ENCODE assay signal across 23 cellular contexts in the genomic region with DNA sequence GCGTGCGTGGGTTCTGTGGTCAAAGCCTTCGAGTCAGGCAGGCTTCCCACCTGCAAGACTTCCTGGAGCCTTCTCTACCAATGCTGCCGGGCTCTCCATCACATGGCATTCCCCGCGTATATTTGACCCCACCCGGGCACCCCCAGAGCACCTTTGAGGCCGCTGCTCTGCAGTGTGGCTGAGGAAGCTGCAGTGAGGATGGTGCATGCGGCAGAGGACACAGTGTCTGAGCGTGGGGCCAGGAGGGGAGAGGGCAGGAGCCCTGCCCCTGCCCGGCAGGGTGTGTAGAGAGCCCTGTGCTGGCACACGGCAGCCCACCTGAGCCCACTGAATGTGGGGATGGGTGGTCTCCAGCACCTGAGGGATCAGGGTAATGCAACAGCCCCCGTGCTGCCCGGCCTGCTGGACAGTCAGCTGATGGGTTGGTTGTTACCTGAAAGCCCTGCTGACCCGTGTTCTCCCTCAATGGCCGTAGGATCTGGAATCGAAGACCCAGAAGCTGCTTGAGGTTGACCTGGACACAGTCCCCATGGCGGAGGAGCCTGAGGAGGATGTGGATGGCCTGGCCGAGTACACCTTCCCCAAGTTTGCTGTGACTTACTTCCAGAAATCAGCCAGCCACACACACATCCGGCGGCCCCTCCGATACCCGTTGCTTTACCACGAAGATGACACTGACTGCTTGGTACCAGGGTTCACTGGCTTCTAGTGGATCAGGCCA. TPM values are rescaled to one million over a fixed set of nuclear protein-coding genes. Genes with fewer than 3 reads are reported as not detected.
DNase-seq lines count a peak whose midpoint lies in the region; ATAC-seq and TF ChIP-seq lines count a peak whose summit lies in the region.
"Had no signal": no experiment of that assay in that cellular context is flagged by ENCODE, and none has a peak within 500 bp of the region (broad histone marks: within the 10 kb centered on the region; RNA-seq: fewer than 3 reads in every experiment).

No MANE protein-coding gene starts in this region.

- H3K9me3 Mint-ChIP-seq in activated naive CD8-positive, alpha-beta T cell treated with anti-CD3 and anti-CD28 coated beads, Interleukin-2, amount 10 ng/mL, durations not matched to agents 7 days and 5 days: peaks cover 10% of the 10 kb centered on the region
- H3K9me3 Mint-ChIP-seq in activated naive CD8-positive, alpha-beta T cell treated with anti-CD3 and anti-CD28 coated beads, Interleukin-2, amount 50 U/mL, for 24 hours: peaks cover 11% of the 10 kb centered on the region
- peaks cover 5% of the 10 kb centered on the region for H3K9me3 Mint-ChIP-seq in activated CD8-positive, alpha-beta T cell treated with anti-CD3 and anti-CD28 coated beads for 36 hours
- peaks cover 0 to 32% (median 9%) of the 10 kb centered on the region in 11 donors for H3K9me3 Mint-ChIP-seq in naive thymus-derived CD4-positive, alpha-beta T cell

- no peak for DNase-seq in activated naive CD8-positive, alpha-beta T cell treated with anti-CD3 and anti-CD28 coated beads, Interleukin-2, amount 10 ng/mL, durations not matched to agents 7 days and 5 days
- DNase-seq in activated naive CD8-positive, alpha-beta T cell treated with anti-CD3 and anti-CD28 coated beads, Interleukin-2, amount 50 U/mL, for 24 hours: no peak
- DNase-seq in activated CD8-positive, alpha-beta T cell treated with anti-CD3 and anti-CD28 coated beads for 36 hours: no peak
- DNase-seq in naive thymus-derived CD4-positive, alpha-beta T cell: no peak
- peak; percentile 16 to 50 for DNase-seq in upper lobe of left lung
- no peak for DNase-seq in NCI-H1694 (lab: John Stamatoyannopoulos, UW)
- DNase-seq in T1000 (lab: John Stamatoyannopoulos, UW): no peak
- DNase-seq in stimulated activated CD4-positive, alpha-beta T cell treated with anti-CD3 and anti-CD28 coated beads, Interleukin-1b, Interleukin-23, amount 100 ng/mL, for 48 hours: no peak
- DNase-seq: activated CD4-positive, alpha-beta T cell treated with anti-CD3 and anti-CD28 coated beads, Interleukin-2, amount 50 U/mL, for 1 hour; activated naive CD8-positive, alpha-beta T cell treated with anti-CD3 and anti-CD28 coated beads for 36 hours; activated T-cell treated with anti-CD3 and anti-CD28 coated beads, Interleukin-2, amount 50 U/mL, for 4 hours; GDM1; HFFc6; KG1; left cardiac atrium; midbrain; NCI-H1694 treated with DMSO at 0.1 percent for 48 hours; NCI-H774; stimulated activated CD4-positive, alpha-beta T cell treated with anti-CD3 and anti-CD28 coated beads, Interleukin-12 subunit alpha, Interleukin-12 subunit beta, amount 100 ng/mL, for 4 hours; T-helper 1 cell had no signal

- H3K4me3 Mint-ChIP-seq in activated naive CD8-positive, alpha-beta T cell treated with anti-CD3 and anti-CD28 coated beads, Interleukin-2, amount 10 ng/mL, durations not matched to agents 7 days and 5 days: no peak overlapping the region
- H3K4me3 Mint-ChIP-seq in activated naive CD8-positive, alpha-beta T cell treated with anti-CD3 and anti-CD28 coated beads, Interleukin-2, amount 50 U/mL, for 24 hours: no peak overlapping the region
- no peak overlapping the region for H3K4me3 Mint-ChIP-seq in activated CD8-positive, alpha-beta T cell treated with anti-CD3 and anti-CD28 coated beads for 36 hours
- H3K4me3 Mint-ChIP-seq in naive thymus-derived CD4-positive, alpha-beta T cell: no peak overlapping the region
- H3K4me3 Mint-ChIP-seq: activated naive CD8-positive, alpha-beta T cell treated with anti-CD3 and anti-CD28 coated beads for 36 hours; activated T-cell treated with anti-CD3 and anti-CD28 coated beads, Interleukin-2, amount 50 U/mL, for 4 hours; HFFc6 had no signal

- H3K27me3 Mint-ChIP-seq in activated naive CD8-positive, alpha-beta T cell treated with anti-CD3 and anti-CD28 coated beads, Interleukin-2, amount 10 ng/mL, durations not matched to agents 7 days and 5 days: peaks cover 9% of the 10 kb centered on the region
- no peaks in the 10 kb centered on the region for H3K27me3 Mint-ChIP-seq in activated naive CD8-positive, alpha-beta T cell treated with anti-CD3 and anti-CD28 coated beads, Interleukin-2, amount 50 U/mL, for 24 hours
- no peaks in the 10 kb centered on the region for H3K27me3 Mint-ChIP-seq in activated CD8-positive, alpha-beta T cell treated with anti-CD3 and anti-CD28 coated beads for 36 hours
- H3K27me3 Mint-ChIP-seq in naive thymus-derived CD4-positive, alpha-beta T cell: peaks cover 0 to 4% (median 0%) of the 10 kb centered on the region in 5 donors
- H3K27me3 Mint-ChIP-seq: activated naive CD8-positive, alpha-beta T cell treated with anti-CD3 and anti-CD28 coated beads for 36 hours had no signal

- TF ChIP-seq POLR2A in upper lobe of left lung (IDR thresholded peaks at IDR 0.05): no peak

- no peak for TF ChIP-seq EP300 in upper lobe of left lung (IDR thresholded peaks at IDR 0.05)

- H3K36me3 ChIP-seq in naive thymus-derived CD4-positive, alpha-beta T cell (ENCODE audit: control insufficient read depth in 2 of 3, insufficient read depth in 3 of 3, low read length in 3 of 3): no peaks in the 10 kb centered on the region
- H3K36me3 ChIP-seq in upper lobe of left lung: no peaks in the 10 kb centered on the region
- H3K36me3 ChIP-seq: suprapubic skin had no signal

- no peak overlapping the region for H3K4me3 ChIP-seq in naive thymus-derived CD4-positive, alpha-beta T cell (ENCODE audit: low read length)
- no peak overlapping the region for H3K4me3 ChIP-seq in upper lobe of left lung
- H3K4me3 ChIP-seq: body of pancreas, suprapubic skin had no signal

- intact Hi-C loops in activated CD8-positive, alpha-beta T cell treated with anti-CD3 and anti-CD28 coated beads for 36 hours (cut with micrococcal nuclease): no loop called here
- intact Hi-C loops in naive thymus-derived CD4-positive, alpha-beta T cell (cut with micrococcal nuclease): no loop called here

- H3K27ac Mint-ChIP-seq in activated naive CD8-positive, alpha-beta T cell treated with anti-CD3 and anti-CD28 coated beads, Interleukin-2, amount 10 ng/mL, durations not matched to agents 7 days and 5 days: no peak overlapping the region
- no peak overlapping the region for H3K27ac Mint-ChIP-seq in activated naive CD8-positive, alpha-beta T cell treated with anti-CD3 and anti-CD28 coated beads, Interleukin-2, amount 50 U/mL, for 24 hours
- H3K27ac Mint-ChIP-seq in activated CD8-positive, alpha-beta T cell treated with anti-CD3 and anti-CD28 coated beads for 36 hours: no peak overlapping the region
- no peak overlapping the region for H3K27ac Mint-ChIP-seq in naive thymus-derived CD4-positive, alpha-beta T cell
- H3K27ac Mint-ChIP-seq: activated naive CD8-positive, alpha-beta T cell treated with anti-CD3 and anti-CD28 coated beads for 36 hours; HFFc6 had no signal

- peaks cover 11% of the 10 kb centered on the region for H3K36me3 Mint-ChIP-seq in activated naive CD8-positive, alpha-beta T cell treated with anti-CD3 and anti-CD28 coated beads, Interleukin-2, amount 10 ng/mL, durations not matched to agents 7 days and 5 days
- H3K36me3 Mint-ChIP-seq in activated naive CD8-positive, alpha-beta T cell treated with anti-CD3 and anti-CD28 coated beads, Interleukin-2, amount 50 U/mL, for 24 hours (ENCODE audit: low read depth): no peaks in the 10 kb centered on the region
- no peaks in the 10 kb centered on the region for H3K36me3 Mint-ChIP-seq in activated CD8-positive, alpha-beta T cell treated with anti-CD3 and anti-CD28 coated beads for 36 hours (ENCODE audit: low read depth)
- H3K36me3 Mint-ChIP-seq in naive thymus-derived CD4-positive, alpha-beta T cell: peaks cover 3 to 14% (median 9%) of the 10 kb centered on the region in 5 donors

- CTCF ChIA-PET in activated CD8-positive, alpha-beta T cell treated with anti-CD3 and anti-CD28 coated beads for 36 hours (lab: Charles Lee): interaction anchor here (0.8 to 4.9 kb wide), 4 partner anchors 10 to 41 kb away, joined by 3 to 35 read pairs (median 3); no protein-coding TSS in a partner anchor
- CTCF ChIA-PET in naive thymus-derived CD4-positive, alpha-beta T cell (lab: Charles Lee): no interaction called here

- TF ChIP-seq CTCF in activated CD8-positive, alpha-beta T cell treated with anti-CD3 and anti-CD28 coated beads for 36 hours (IDR thresholded peaks at IDR 0.05): no peak
- TF ChIP-seq CTCF in upper lobe of left lung (IDR thresholded peaks at IDR 0.05): no peak

- POLR2A ChIA-PET in activated naive CD8-positive, alpha-beta T cell treated with anti-CD3 and anti-CD28 coated beads, Interleukin-2, amount 10 ng/mL, durations not matched to agents 7 days and 5 days (lab: Charles Lee): interaction anchor here (0.6 kb wide), 1 partner anchor 231 kb away, joined by 3 read pairs; no protein-coding TSS in a partner anchor
- POLR2A ChIA-PET in activated CD8-positive, alpha-beta T cell treated with anti-CD3 and anti-CD28 coated beads for 36 hours (lab: Charles Lee): no interaction called here
- POLR2A ChIA-PET in naive thymus-derived CD4-positive, alpha-beta T cell (lab: Charles Lee): no interaction called here

- 82 to 86% methylated on average over 12 to 24 of the region's 24 CpGs for WGBS in upper lobe of left lung, 2 donors

- peaks cover 0 to 11% of the 10 kb centered on the region in 2 donors for H3K4me1 ChIP-seq in naive thymus-derived CD4-positive, alpha-beta T cell (ENCODE audit: control insufficient read depth in 2 of 2, insufficient read depth in 2 of 2, low read length in 2 of 2)
- no peaks in the 10 kb centered on the region for H3K4me1 ChIP-seq in upper lobe of left lung
- H3K4me1 ChIP-seq: body of pancreas, suprapubic skin had no signal

- ATAC-seq in activated naive CD8-positive, alpha-beta T cell treated with anti-CD3 and anti-CD28 coated beads, Interleukin-2, amount 10 ng/mL, durations not matched to agents 7 days and 5 days (ENCODE audit: low read depth): peak; percentile 64
- no peak for ATAC-seq in activated naive CD8-positive, alpha-beta T cell treated with anti-CD3 and anti-CD28 coated beads, Interleukin-2, amount 50 U/mL, for 24 hours
- ATAC-seq in activated CD8-positive, alpha-beta T cell treated with anti-CD3 and anti-CD28 coated beads for 36 hours: peak; percentile 17
- peak; percentile 27 for ATAC-seq in naive thymus-derived CD4-positive, alpha-beta T cell
- ATAC-seq in upper lobe of left lung (ENCODE audit: low FRiP score in 2 of 2): no peak
- ATAC-seq: activated T-cell treated with anti-CD3 and anti-CD28 coated beads, Interleukin-2, amount 50 U/mL, for 4 hours; body of pancreas; left cardiac atrium had no signal

- no peak overlapping the region for H3K27ac ChIP-seq in naive thymus-derived CD4-positive, alpha-beta T cell (ENCODE audit: low read depth, low read length)
- no peak overlapping the region for H3K27ac ChIP-seq in upper lobe of left lung
- H3K27ac ChIP-seq: body of pancreas, suprapubic skin had no signal

- H3K27me3 ChIP-seq in naive thymus-derived CD4-positive, alpha-beta T cell (ENCODE audit: control insufficient read depth in 2 of 2, insufficient read depth in 2 of 2, low read length in 2 of 2): no peaks in the 10 kb centered on the region
- no peaks in the 10 kb centered on the region for H3K27me3 ChIP-seq in upper lobe of left lung
- H3K27me3 ChIP-seq: body of pancreas, suprapubic skin had no signal

- H3K9me3 ChIP-seq in naive thymus-derived CD4-positive, alpha-beta T cell (ENCODE audit: control insufficient read depth in 2 of 3, low read length in 3 of 3): peaks cover 0 to 5% (median 0%) of the 10 kb centered on the region in 3 experiments
- peaks cover 3 to 16% (median 8%) of the 10 kb centered on the region in 4 donors for H3K9me3 ChIP-seq in upper lobe of left lung

- peaks cover 10% of the 10 kb centered on the region for H3K4me1 Mint-ChIP-seq in activated naive CD8-positive, alpha-beta T cell treated with anti-CD3 and anti-CD28 coated beads, Interleukin-2, amount 10 ng/mL, durations not matched to agents 7 days and 5 days
- peaks cover 1% of the 10 kb centered on the region for H3K4me1 Mint-ChIP-seq in activated naive CD8-positive, alpha-beta T cell treated with anti-CD3 and anti-CD28 coated beads, Interleukin-2, amount 50 U/mL, for 24 hours
- peaks cover 3% of the 10 kb centered on the region for H3K4me1 Mint-ChIP-seq in activated CD8-positive, alpha-beta T cell treated with anti-CD3 and anti-CD28 coated beads for 36 hours (ENCODE audit: low read depth)
- H3K4me1 Mint-ChIP-seq in naive thymus-derived CD4-positive, alpha-beta T cell: peaks cover 0 to 16% (median 7%) of the 10 kb centered on the region in 7 donors

RNA-seq across cellular contexts. Expression of gene GPR17, which starts 36.8 kb away (rescaled TPM):
- total RNA-seq in activated naive CD8-positive, alpha-beta T cell treated with anti-CD3 and anti-CD28 coated beads, Interleukin-2, amount 10 ng/mL, durations not matched to agents 7 days and 5 days: not detected
- total RNA-seq in activated CD8-positive, alpha-beta T cell treated with anti-CD3 and anti-CD28 coated beads for 36 hours: not detected
- not detected for total RNA-seq in naive thymus-derived CD4-positive, alpha-beta T cell
- not detected for polyA plus RNA-seq in naive thymus-derived CD4-positive, alpha-beta T cell
- total RNA-seq in upper lobe of left lung: under 1 TPM in 3 of 6 donors, not detected in 3; 0.17 to 0.46 (median 0.24) TPM
- total RNA-seq: activated naive CD8-positive, alpha-beta T cell treated with anti-CD3 and anti-CD28 coated beads for 36 hours; activated T-cell treated with anti-CD3 and anti-CD28 coated beads, Interleukin-2, amount 50 U/mL, for 4 hours; fibroblast of lung; HFFc6 had no signal
- polyA plus RNA-seq: fibroblast of lung had no signal

Comparison
In these comparisons a context has a peak if more than half of its experiments do, and no peak if none do; other contexts are left out.
1. ATAC-seq: peak in activated naive CD8-positive, alpha-beta T cell treated with anti-CD3 and anti-CD28 coated beads, Interleukin-2, amount 10 ng/mL, durations not matched to agents 7 days and 5 days (single experiment), activated CD8-positive, alpha-beta T cell treated with anti-CD3 and anti-CD28 coated beads for 36 hours (single experiment) and naive thymus-derived CD4-positive, alpha-beta T cell (single experiment); none in activated naive CD8-positive, alpha-beta T cell treated with anti-CD3 and anti-CD28 coated beads, Interleukin-2, amount 50 U/mL, for 24 hours (single experiment) and upper lobe of left lung (0 of 2).
2. DNase-seq: peak in upper lobe of left lung (2 of 2); none in activated naive CD8-positive, alpha-beta T cell treated with anti-CD3 and anti-CD28 coated beads, Interleukin-2, amount 10 ng/mL, durations not matched to agents 7 days and 5 days (single experiment), activated naive CD8-positive, alpha-beta T cell treated with anti-CD3 and anti-CD28 coated beads, Interleukin-2, amount 50 U/mL, for 24 hours (single experiment), activated CD8-positive, alpha-beta T cell treated with anti-CD3 and anti-CD28 coated beads for 36 hours (single experiment), naive thymus-derived CD4-positive, alpha-beta T cell (0 of 9), NCI-H1694 (single experiment), T1000 (single experiment) and stimulated activated CD4-positive, alpha-beta T cell treated with anti-CD3 and anti-CD28 coated beads, Interleukin-1b, Interleukin-23, amount 100 ng/mL, for 48 hours (single experiment).